ENCODE assay signal across 12 cellular contexts in the genomic region with DNA sequence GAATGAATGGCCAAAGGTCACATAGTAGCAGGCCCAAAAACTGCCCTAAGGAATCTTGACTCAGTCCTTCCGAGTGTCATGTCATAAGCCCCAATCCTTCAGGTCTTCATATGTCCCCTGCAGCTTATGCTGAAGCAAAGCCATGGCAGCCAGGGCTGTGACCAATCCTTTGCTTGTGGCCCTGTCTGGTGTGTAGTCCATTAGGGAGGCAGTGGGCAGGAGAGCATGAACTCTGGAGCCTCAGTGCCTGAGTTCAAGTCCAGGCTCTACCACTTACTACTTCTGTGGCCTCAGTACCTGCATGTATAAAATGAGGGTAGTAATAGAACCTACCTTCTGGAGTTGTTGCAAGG. TPM values are rescaled to one million over a fixed set of nuclear protein-coding genes. Genes with fewer than 3 reads are reported as not detected.
DNase-seq lines count a peak whose midpoint lies in the region; TF ChIP-seq lines count a peak whose summit lies in the region.
"Had no signal": no experiment of that assay in that cellular context is flagged by ENCODE, and none has a peak within 500 bp of the region (broad histone marks: within the 10 kb centered on the region; RNA-seq: fewer than 3 reads in every experiment).

No MANE protein-coding gene starts in this region.

- no TSS peak for BruUV-seq in Calu3 (replicated peaks; lab: Mats Ljungman, UMichigan)

- no peak overlapping the region for H3K4me3 Mint-ChIP-seq in activated T-cell treated with anti-CD3 and anti-CD28 coated beads, Interleukin-2, amount 50 U/mL, for 24 hours
- peak overlapping the region; percentile 56 for H3K4me3 Mint-ChIP-seq in activated T-helper 1 cell treated with anti-CD3 and anti-CD28 coated beads, Interleukin-12 subunit alpha, Interleukin-12 subunit beta, Interleukin-2, Interleukin-4 antibody, amounts not matched to agents 30 ng/mL and 10 ng/mL and 1 ng/mL, durations not matched to agents 14 hours and 24 hours and 36 hours
- H3K4me3 Mint-ChIP-seq in Calu3 (ENCODE audit: low read depth, unreplicated experiment) = no peak overlapping the region

- no peaks in the 10 kb centered on the region for H3K27me3 ChIP-seq in layer of hippocampus (ENCODE audit: control insufficient read depth, insufficient read depth, low read length)
- H3K27me3 ChIP-seq: esophagus muscularis mucosa had no signal

- no peaks in the 10 kb centered on the region for H3K27me3 Mint-ChIP-seq in activated T-cell treated with anti-CD3 and anti-CD28 coated beads, Interleukin-2, amount 50 U/mL, for 24 hours
- H3K27me3 Mint-ChIP-seq in activated T-helper 1 cell treated with anti-CD3 and anti-CD28 coated beads, Interleukin-12 subunit alpha, Interleukin-12 subunit beta, Interleukin-2, Interleukin-4 antibody, amounts not matched to agents 30 ng/mL and 10 ng/mL and 1 ng/mL, durations not matched to agents 14 hours and 24 hours and 36 hours (ENCODE audit: insufficient read depth) = peaks cover 1% of the 10 kb centered on the region
- H3K27me3 Mint-ChIP-seq in Calu3 (ENCODE audit: unreplicated experiment) = no peaks in the 10 kb centered on the region

- peak overlapping the region; percentile 9 for H3K27ac Mint-ChIP-seq in activated T-cell treated with anti-CD3 and anti-CD28 coated beads, Interleukin-2, amount 50 U/mL, for 24 hours
- peak overlapping the region; percentile 70 for H3K27ac Mint-ChIP-seq in activated T-helper 1 cell treated with anti-CD3 and anti-CD28 coated beads, Interleukin-12 subunit alpha, Interleukin-12 subunit beta, Interleukin-2, Interleukin-4 antibody, amounts not matched to agents 30 ng/mL and 10 ng/mL and 1 ng/mL, durations not matched to agents 14 hours and 24 hours and 36 hours
- H3K27ac Mint-ChIP-seq in Calu3 (ENCODE audit: unreplicated experiment) = no peak overlapping the region

- peaks cover 78% of the 10 kb centered on the region for H3K4me1 Mint-ChIP-seq in activated T-cell treated with anti-CD3 and anti-CD28 coated beads, Interleukin-2, amount 50 U/mL, for 24 hours (ENCODE audit: low read depth)
- peaks cover 85% of the 10 kb centered on the region for H3K4me1 Mint-ChIP-seq in activated T-helper 1 cell treated with anti-CD3 and anti-CD28 coated beads, Interleukin-12 subunit alpha, Interleukin-12 subunit beta, Interleukin-2, Interleukin-4 antibody, amounts not matched to agents 30 ng/mL and 10 ng/mL and 1 ng/mL, durations not matched to agents 14 hours and 24 hours and 36 hours (ENCODE audit: low read depth)
- peaks cover 56% of the 10 kb centered on the region for H3K4me1 Mint-ChIP-seq in Calu3 (ENCODE audit: low read depth, unreplicated experiment)

- no peaks in the 10 kb centered on the region for H3K36me3 Mint-ChIP-seq in activated T-cell treated with anti-CD3 and anti-CD28 coated beads, Interleukin-2, amount 50 U/mL, for 24 hours (ENCODE audit: low read depth)
- peaks cover 10% of the 10 kb centered on the region for H3K36me3 Mint-ChIP-seq in activated T-helper 1 cell treated with anti-CD3 and anti-CD28 coated beads, Interleukin-12 subunit alpha, Interleukin-12 subunit beta, Interleukin-2, Interleukin-4 antibody, amounts not matched to agents 30 ng/mL and 10 ng/mL and 1 ng/mL, durations not matched to agents 14 hours and 24 hours and 36 hours (ENCODE audit: low read depth)
- H3K36me3 Mint-ChIP-seq in Calu3 (ENCODE audit: insufficient read depth, unreplicated experiment) = peaks cover 16% of the 10 kb centered on the region

- no peak for DNase-seq in activated T-cell treated with anti-CD3 and anti-CD28 coated beads, Interleukin-2, amount 50 U/mL, for 24 hours
- no peak for DNase-seq in activated T-cell treated with anti-CD3 and anti-CD28 coated beads, Interleukin-2, amount 50 U/mL, for 48 hours
- DNase-seq in activated T-helper 1 cell treated with anti-CD3 and anti-CD28 coated beads, Interleukin-12 subunit alpha, Interleukin-12 subunit beta, Interleukin-2, Interleukin-4 antibody, amounts not matched to agents 30 ng/mL and 10 ng/mL and 1 ng/mL, durations not matched to agents 14 hours and 24 hours and 36 hours (ENCODE audit: low spot score) = no peak
- no peak for DNase-seq in substantia nigra (lab: John Stamatoyannopoulos, UW)
- no peak for DNase-seq in Calu3
- DNase-seq in Kasumi-1 (lab: John Stamatoyannopoulos, UW) = no peak
- DNase-seq in NCI-H526 (lab: John Stamatoyannopoulos, UW) = no peak
- DNase-seq: activated CD4-positive, CD25-positive, alpha-beta regulatory T cell treated with anti-CD3 and anti-CD28 coated beads, Interleukin-2, amount 50 U/mL, for 72 hours; NCI-H2171; SHP77 treated with DMSO at 0.1 percent for 48 hours had no signal

- CTCF ChIA-PET in Calu3 (lab: Charles Lee) = interaction anchor here (0.9 to 1.3 kb wide), 2 partner anchors 8 to 26 kb away, joined by 3 read pairs; no protein-coding TSS in a partner anchor

- intact Hi-C loops in activated T-helper 1 cell treated with anti-CD3 and anti-CD28 coated beads, Interleukin-12 subunit alpha, Interleukin-12 subunit beta, Interleukin-2, Interleukin-4 antibody, amounts not matched to agents 30 ng/mL and 10 ng/mL and 1 ng/mL, durations not matched to agents 14 hours and 24 hours and 36 hours (cut with micrococcal nuclease) = loop anchor here (2.0 kb wide), 1 partner anchor 16 kb away; no protein-coding TSS in a partner anchor
- intact Hi-C loops in Calu3 (cut with micrococcal nuclease; ENCODE audit: unreplicated experiment) = no loop called here

- H3K27ac ChIP-seq in layer of hippocampus (ENCODE audit: low read depth, low read length) (peak overlapping the region; percentile 80), substantia nigra (ENCODE audit: low read depth, low read length, poor library complexity, severe bottlenecking) (peak overlapping the region; percentile 86)

- TF ChIP-seq CTCF in Calu3 (IDR thresholded peaks at IDR 0.05; ENCODE audit: unreplicated experiment) = no peak

- H3K9me3 Mint-ChIP-seq in activated T-cell treated with anti-CD3 and anti-CD28 coated beads, Interleukin-2, amount 50 U/mL, for 24 hours = no peaks in the 10 kb centered on the region
- no peaks in the 10 kb centered on the region for H3K9me3 Mint-ChIP-seq in activated T-helper 1 cell treated with anti-CD3 and anti-CD28 coated beads, Interleukin-12 subunit alpha, Interleukin-12 subunit beta, Interleukin-2, Interleukin-4 antibody, amounts not matched to agents 30 ng/mL and 10 ng/mL and 1 ng/mL, durations not matched to agents 14 hours and 24 hours and 36 hours
- no peaks in the 10 kb centered on the region for H3K9me3 Mint-ChIP-seq in Calu3 (ENCODE audit: low read depth, unreplicated experiment)

RNA-seq across cellular contexts. Expression of gene PLEKHG3, which starts 20.3 kb away (rescaled TPM):
- total RNA-seq in activated T-helper 1 cell treated with anti-CD3 and anti-CD28 coated beads, Interleukin-12 subunit alpha, Interleukin-12 subunit beta, Interleukin-2, Interleukin-4 antibody, amounts not matched to agents 30 ng/mL and 10 ng/mL and 1 ng/mL, durations not matched to agents 14 hours and 24 hours and 36 hours = 5.5 and 6.2 TPM in 2 replicates
- total RNA-seq in Calu3 (2022) = 39.0 and 53.6 TPM in 2 replicates
